2 cellular contexts compared by ENCODE assay signal in the genomic region with DNA sequence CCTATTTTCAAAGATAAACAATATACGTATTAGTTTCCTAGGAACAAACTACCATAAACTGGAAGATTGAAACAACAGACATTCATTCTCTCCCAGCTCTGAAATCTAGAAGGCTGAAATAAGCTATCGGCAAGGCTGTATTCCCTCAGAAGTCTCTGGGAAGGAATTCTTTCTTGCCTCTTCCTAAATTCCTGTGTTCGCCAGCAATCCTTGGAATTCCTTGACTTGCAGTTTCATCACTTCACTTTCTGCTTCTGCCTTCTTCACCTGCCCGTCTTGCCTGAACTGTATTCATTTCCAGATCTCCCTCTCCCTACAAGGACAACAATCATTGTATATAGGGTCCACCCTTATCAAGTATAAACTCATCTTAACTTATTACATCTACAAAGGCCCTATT.
A peak's percentile ranks its signal among the peaks of the same experiment; 100 is the strongest.
TF ChIP-seq lines count a peak whose summit lies in the region.

No MANE protein-coding gene starts in this region.

TF ChIP-seq in Ishikawa, 13 proteins besides CTCF, POLR2A, EP300 and RAD21:
- TF ChIP-seq TEAD4 (IDR thresholded peaks at IDR 0.05) = peak; percentile 60
- TF ChIP-seq, protein P1, sequence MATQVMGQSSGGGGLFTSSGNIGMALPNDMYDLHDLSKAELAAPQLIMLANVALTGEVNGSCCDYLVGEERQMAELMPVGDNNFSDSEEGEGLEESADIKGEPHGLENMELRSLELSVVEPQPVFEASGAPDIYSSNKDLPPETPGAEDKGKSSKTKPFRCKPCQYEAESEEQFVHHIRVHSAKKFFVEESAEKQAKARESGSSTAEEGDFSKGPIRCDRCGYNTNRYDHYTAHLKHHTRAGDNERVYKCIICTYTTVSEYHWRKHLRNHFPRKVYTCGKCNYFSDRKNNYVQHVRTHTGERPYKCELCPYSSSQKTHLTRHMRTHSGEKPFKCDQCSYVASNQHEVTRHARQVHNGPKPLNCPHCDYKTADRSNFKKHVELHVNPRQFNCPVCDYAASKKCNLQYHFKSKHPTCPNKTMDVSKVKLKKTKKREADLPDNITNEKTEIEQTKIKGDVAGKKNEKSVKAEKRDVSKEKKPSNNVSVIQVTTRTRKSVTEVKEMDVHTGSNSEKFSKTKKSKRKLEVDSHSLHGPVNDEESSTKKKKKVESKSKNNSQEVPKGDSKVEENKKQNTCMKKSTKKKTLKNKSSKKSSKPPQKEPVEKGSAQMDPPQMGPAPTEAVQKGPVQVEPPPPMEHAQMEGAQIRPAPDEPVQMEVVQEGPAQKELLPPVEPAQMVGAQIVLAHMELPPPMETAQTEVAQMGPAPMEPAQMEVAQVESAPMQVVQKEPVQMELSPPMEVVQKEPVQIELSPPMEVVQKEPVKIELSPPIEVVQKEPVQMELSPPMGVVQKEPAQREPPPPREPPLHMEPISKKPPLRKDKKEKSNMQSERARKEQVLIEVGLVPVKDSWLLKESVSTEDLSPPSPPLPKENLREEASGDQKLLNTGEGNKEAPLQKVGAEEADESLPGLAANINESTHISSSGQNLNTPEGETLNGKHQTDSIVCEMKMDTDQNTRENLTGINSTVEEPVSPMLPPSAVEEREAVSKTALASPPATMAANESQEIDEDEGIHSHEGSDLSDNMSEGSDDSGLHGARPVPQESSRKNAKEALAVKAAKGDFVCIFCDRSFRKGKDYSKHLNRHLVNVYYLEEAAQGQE (IDR thresholded peaks at IDR 0.05; ENCODE audit: low read depth) = no peak

TF ChIP-seq in H1, 55 proteins besides CTCF, POLR2A, EP300 and RAD21:
- TF ChIP-seq NANOG (IDR thresholded peaks at IDR 0.05; ENCODE audit: insufficient read depth, low read depth, low read length, poor library complexity, severe bottlenecking) = no peak
- TF ChIP-seq SP2 (IDR thresholded peaks at IDR 0.05; ENCODE audit: low read length) = no peak
- TF ChIP-seq SIX5 (IDR thresholded peaks at IDR 0.05; ENCODE audit: low read depth, low read length) = no peak
- no peak for TF ChIP-seq BRCA1 (IDR thresholded peaks at IDR 0.05; ENCODE audit: low read depth, low read length)
- TF ChIP-seq, protein P2, sequence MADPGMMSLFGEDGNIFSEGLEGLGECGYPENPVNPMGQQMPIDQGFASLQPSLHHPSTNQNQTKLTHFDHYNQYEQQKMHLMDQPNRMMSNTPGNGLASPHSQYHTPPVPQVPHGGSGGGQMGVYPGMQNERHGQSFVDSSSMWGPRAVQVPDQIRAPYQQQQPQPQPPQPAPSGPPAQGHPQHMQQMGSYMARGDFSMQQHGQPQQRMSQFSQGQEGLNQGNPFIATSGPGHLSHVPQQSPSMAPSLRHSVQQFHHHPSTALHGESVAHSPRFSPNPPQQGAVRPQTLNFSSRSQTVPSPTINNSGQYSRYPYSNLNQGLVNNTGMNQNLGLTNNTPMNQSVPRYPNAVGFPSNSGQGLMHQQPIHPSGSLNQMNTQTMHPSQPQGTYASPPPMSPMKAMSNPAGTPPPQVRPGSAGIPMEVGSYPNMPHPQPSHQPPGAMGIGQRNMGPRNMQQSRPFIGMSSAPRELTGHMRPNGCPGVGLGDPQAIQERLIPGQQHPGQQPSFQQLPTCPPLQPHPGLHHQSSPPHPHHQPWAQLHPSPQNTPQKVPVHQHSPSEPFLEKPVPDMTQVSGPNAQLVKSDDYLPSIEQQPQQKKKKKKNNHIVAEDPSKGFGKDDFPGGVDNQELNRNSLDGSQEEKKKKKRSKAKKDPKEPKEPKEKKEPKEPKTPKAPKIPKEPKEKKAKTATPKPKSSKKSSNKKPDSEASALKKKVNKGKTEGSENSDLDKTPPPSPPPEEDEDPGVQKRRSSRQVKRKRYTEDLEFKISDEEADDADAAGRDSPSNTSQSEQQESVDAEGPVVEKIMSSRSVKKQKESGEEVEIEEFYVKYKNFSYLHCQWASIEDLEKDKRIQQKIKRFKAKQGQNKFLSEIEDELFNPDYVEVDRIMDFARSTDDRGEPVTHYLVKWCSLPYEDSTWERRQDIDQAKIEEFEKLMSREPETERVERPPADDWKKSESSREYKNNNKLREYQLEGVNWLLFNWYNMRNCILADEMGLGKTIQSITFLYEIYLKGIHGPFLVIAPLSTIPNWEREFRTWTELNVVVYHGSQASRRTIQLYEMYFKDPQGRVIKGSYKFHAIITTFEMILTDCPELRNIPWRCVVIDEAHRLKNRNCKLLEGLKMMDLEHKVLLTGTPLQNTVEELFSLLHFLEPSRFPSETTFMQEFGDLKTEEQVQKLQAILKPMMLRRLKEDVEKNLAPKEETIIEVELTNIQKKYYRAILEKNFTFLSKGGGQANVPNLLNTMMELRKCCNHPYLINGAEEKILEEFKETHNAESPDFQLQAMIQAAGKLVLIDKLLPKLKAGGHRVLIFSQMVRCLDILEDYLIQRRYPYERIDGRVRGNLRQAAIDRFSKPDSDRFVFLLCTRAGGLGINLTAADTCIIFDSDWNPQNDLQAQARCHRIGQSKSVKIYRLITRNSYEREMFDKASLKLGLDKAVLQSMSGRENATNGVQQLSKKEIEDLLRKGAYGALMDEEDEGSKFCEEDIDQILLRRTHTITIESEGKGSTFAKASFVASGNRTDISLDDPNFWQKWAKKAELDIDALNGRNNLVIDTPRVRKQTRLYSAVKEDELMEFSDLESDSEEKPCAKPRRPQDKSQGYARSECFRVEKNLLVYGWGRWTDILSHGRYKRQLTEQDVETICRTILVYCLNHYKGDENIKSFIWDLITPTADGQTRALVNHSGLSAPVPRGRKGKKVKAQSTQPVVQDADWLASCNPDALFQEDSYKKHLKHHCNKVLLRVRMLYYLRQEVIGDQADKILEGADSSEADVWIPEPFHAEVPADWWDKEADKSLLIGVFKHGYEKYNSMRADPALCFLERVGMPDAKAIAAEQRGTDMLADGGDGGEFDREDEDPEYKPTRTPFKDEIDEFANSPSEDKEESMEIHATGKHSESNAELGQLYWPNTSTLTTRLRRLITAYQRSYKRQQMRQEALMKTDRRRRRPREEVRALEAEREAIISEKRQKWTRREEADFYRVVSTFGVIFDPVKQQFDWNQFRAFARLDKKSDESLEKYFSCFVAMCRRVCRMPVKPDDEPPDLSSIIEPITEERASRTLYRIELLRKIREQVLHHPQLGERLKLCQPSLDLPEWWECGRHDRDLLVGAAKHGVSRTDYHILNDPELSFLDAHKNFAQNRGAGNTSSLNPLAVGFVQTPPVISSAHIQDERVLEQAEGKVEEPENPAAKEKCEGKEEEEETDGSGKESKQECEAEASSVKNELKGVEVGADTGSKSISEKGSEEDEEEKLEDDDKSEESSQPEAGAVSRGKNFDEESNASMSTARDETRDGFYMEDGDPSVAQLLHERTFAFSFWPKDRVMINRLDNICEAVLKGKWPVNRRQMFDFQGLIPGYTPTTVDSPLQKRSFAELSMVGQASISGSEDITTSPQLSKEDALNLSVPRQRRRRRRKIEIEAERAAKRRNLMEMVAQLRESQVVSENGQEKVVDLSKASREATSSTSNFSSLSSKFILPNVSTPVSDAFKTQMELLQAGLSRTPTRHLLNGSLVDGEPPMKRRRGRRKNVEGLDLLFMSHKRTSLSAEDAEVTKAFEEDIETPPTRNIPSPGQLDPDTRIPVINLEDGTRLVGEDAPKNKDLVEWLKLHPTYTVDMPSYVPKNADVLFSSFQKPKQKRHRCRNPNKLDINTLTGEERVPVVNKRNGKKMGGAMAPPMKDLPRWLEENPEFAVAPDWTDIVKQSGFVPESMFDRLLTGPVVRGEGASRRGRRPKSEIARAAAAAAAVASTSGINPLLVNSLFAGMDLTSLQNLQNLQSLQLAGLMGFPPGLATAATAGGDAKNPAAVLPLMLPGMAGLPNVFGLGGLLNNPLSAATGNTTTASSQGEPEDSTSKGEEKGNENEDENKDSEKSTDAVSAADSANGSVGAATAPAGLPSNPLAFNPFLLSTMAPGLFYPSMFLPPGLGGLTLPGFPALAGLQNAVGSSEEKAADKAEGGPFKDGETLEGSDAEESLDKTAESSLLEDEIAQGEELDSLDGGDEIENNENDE (IDR thresholded peaks at IDR 0.05; ENCODE audit: insufficient replicate concordance, low read length) = no peak
- TF ChIP-seq, protein P3, sequence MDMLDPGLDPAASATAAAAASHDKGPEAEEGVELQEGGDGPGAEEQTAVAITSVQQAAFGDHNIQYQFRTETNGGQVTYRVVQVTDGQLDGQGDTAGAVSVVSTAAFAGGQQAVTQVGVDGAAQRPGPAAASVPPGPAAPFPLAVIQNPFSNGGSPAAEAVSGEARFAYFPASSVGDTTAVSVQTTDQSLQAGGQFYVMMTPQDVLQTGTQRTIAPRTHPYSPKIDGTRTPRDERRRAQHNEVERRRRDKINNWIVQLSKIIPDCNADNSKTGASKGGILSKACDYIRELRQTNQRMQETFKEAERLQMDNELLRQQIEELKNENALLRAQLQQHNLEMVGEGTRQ (IDR thresholded peaks at IDR 0.05; ENCODE audit: low read length) = no peak
- no peak for TF ChIP-seq EZH2 (IDR thresholded peaks at IDR 0.05; ENCODE audit: low read depth, low read length, severe bottlenecking)
- no peak for TF ChIP-seq GABPA (IDR thresholded peaks at IDR 0.05; ENCODE audit: borderline replicate concordance, insufficient read depth, low read length)
- TF ChIP-seq CEBPB (IDR thresholded peaks at IDR 0.05; ENCODE audit: low read depth, low read length) = peak; percentile 52; the same call in 1 of the 2 replicates
- no peak for TF ChIP-seq CHD2 (IDR thresholded peaks at IDR 0.05; ENCODE audit: low read length)
- no peak for TF ChIP-seq RFX5 (IDR thresholded peaks at IDR 0.05; ENCODE audit: borderline replicate concordance, low read depth, low read length)
- no peak for TF ChIP-seq KDM5A (IDR thresholded peaks at IDR 0.05; ENCODE audit: low read length)
- TF ChIP-seq, protein P4, sequence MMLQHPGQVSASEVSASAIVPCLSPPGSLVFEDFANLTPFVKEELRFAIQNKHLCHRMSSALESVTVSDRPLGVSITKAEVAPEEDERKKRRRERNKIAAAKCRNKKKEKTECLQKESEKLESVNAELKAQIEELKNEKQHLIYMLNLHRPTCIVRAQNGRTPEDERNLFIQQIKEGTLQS (IDR thresholded peaks at IDR 0.05; ENCODE audit: insufficient read depth, low read depth, low read length) = no peak
- TF ChIP-seq BCL11A (IDR thresholded peaks at IDR 0.05; ENCODE audit: low read depth in 2 of 2, low read length in 2 of 2) = no peak
- peak; percentile 97 for TF ChIP-seq TEAD4 (IDR thresholded peaks at IDR 0.05; ENCODE audit: low read depth, low read length)
- TF ChIP-seq PHF8 (conservative IDR thresholded peaks at IDR 0.05; ENCODE audit: low read depth, low read length) = no peak
- no peak for TF ChIP-seq JUND (IDR thresholded peaks at IDR 0.05; ENCODE audit: low read length)
- no peak for TF ChIP-seq TCF12 (IDR thresholded peaks at IDR 0.05; ENCODE audit: low read depth, low read length)
- no peak for TF ChIP-seq RNF2 (IDR thresholded peaks at IDR 0.05; ENCODE audit: borderline replicate concordance, low read depth, low read length, missing control alignments, poor library complexity, severe bottlenecking)
- no peak for TF ChIP-seq SUZ12 (IDR thresholded peaks at IDR 0.05; ENCODE audit: low read length)
- TF ChIP-seq SP1 (IDR thresholded peaks at IDR 0.05; ENCODE audit: low read depth, low read length) = 0 out of 2 replicates have a peak, but pooled peaks have one; percentile 33
- no peak for TF ChIP-seq JUN (IDR thresholded peaks at IDR 0.05; ENCODE audit: low read depth, low read length)
- TF ChIP-seq SP4 (IDR thresholded peaks at IDR 0.05; ENCODE audit: low read length) = no peak
